Comparison of ENCODE assay signal across 2 cellular contexts in the genomic region with DNA sequence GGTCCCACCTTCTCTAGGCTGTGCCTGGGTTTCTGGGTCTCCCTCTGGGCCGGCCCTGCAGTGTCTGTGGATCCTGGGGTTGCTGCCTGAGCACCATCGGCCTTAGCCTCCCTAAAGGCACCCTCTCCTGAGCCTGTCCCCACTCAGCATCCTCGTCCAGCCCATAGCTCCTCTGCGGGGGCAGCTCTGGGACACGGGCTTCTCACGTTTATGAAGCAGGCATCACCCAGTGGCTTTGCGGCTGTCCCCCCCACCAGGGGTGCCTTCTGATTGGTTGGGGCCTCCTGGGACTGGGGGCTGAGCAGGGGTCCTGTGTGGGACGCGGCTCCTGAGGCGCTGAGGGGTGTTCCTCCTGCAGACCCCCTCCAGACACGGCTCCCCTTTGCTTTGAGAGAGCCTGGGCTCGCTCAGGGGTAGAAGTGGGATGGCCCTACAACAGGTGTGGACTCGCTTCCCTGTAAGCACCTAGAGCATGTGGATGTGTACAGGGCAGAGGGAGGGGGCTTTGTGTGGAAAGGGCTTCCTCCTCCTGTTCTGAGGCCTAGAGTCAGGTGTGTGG.
TF ChIP-seq lines count a peak whose summit lies in the region.

No MANE protein-coding gene starts in this region.

TF ChIP-seq in HEK293, 187 proteins besides CTCF, POLR2A, EP300 and RAD21:
- TF ChIP-seq ZNF157 (tag by site-specific recombination; IDR thresholded peaks at IDR 0.05) (no peak), SCRT2 (tag by site-specific recombination; IDR thresholded peaks at IDR 0.05) (peak; percentile 60)

TF ChIP-seq in H1, 55 proteins besides CTCF, POLR2A, EP300 and RAD21:
- TF ChIP-seq, protein P1, sequence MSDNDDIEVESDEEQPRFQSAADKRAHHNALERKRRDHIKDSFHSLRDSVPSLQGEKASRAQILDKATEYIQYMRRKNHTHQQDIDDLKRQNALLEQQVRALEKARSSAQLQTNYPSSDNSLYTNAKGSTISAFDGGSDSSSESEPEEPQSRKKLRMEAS (IDR thresholded peaks at IDR 0.05) = no peak
- TF ChIP-seq MAFK (IDR thresholded peaks at IDR 0.05; ENCODE audit: low read depth, low read length) (no peak), GABPA (IDR thresholded peaks at IDR 0.05; ENCODE audit: borderline replicate concordance, insufficient read depth, low read length) (no peak), SIX5 (IDR thresholded peaks at IDR 0.05; ENCODE audit: low read depth, low read length) (no peak), TAF1 (IDR thresholded peaks at IDR 0.05; ENCODE audit: low read depth, low read length) (no peak), SIRT6 (IDR thresholded peaks at IDR 0.05; ENCODE audit: low read length) (no peak), CEBPB (IDR thresholded peaks at IDR 0.05; ENCODE audit: low read depth, low read length) (no peak)
TF ChIP-seq in H1: peak in this region for 0.
